2 cellular contexts compared by ENCODE assay signal in genomic region chr3:134326760-134327593, GRCh38.
TF ChIP-seq lines count a peak whose summit lies in the region.

No MANE protein-coding gene starts in this region.

TF ChIP-seq in A549, 52 proteins besides CTCF, POLR2A, EP300 and RAD21 (continues in another document):
- 0 out of 2 replicates have a peak, but pooled peaks have one; percentile 12 for TF ChIP-seq HOXB13 (CRISPR knock-in tag; IDR thresholded peaks at IDR 0.05; ENCODE audit: low read depth)
- no peak for TF ChIP-seq HEYL (CRISPR knock-in tag; IDR thresholded peaks at IDR 0.05)
- no peak for TF ChIP-seq FOXS1 (CRISPR knock-in tag; IDR thresholded peaks at IDR 0.05)
- no peak for TF ChIP-seq MAFK (IDR thresholded peaks at IDR 0.05; ENCODE audit: partially characterized antibody)
- TF ChIP-seq CEBPB (IDR thresholded peaks at IDR 0.05): peak; percentile 99 to 100
- no peak for TF ChIP-seq HMGXB4 (CRISPR knock-in tag; IDR thresholded peaks at IDR 0.05; ENCODE audit: borderline replicate concordance)
- no peak for TF ChIP-seq HOXB5 (CRISPR knock-in tag; IDR thresholded peaks at IDR 0.05)
- peak; percentile 79; the same call in 1 of the 2 replicates for TF ChIP-seq PBX3 (IDR thresholded peaks at IDR 0.05)
- TF ChIP-seq SMC3 (IDR thresholded peaks at IDR 0.05): peak; percentile 57
- peak; percentile 66 for TF ChIP-seq FOSL2 (IDR thresholded peaks at IDR 0.05)
- peak; percentile 86 for TF ChIP-seq FOSL2 (CRISPR knock-in tag; IDR thresholded peaks at IDR 0.05)
- TF ChIP-seq USF2 (IDR thresholded peaks at IDR 0.05): no peak
- 0 out of 2 replicates have a peak, but pooled peaks have one; percentile 40 for TF ChIP-seq RCOR1 (IDR thresholded peaks at IDR 0.05; ENCODE audit: low read depth, low read length)
- peak; percentile 94 to 95 for TF ChIP-seq JUN (IDR thresholded peaks at IDR 0.05)
- no peak for TF ChIP-seq CBX8 (IDR thresholded peaks at IDR 0.05)
- TF ChIP-seq CBX2 (IDR thresholded peaks at IDR 0.05; ENCODE audit: borderline replicate concordance, low read depth): no peak
- TF ChIP-seq NFE2L2 (conservative IDR thresholded peaks at IDR 0.05; ENCODE audit: low read length): no peak
- peak; percentile 88 for TF ChIP-seq MAX (IDR thresholded peaks at IDR 0.05)
- TF ChIP-seq BHLHE40 (IDR thresholded peaks at IDR 0.05; ENCODE audit: low read depth, low read length): no peak
- TF ChIP-seq JUNB (IDR thresholded peaks at IDR 0.05): peak; percentile 88
- TF ChIP-seq MAZ (IDR thresholded peaks at IDR 0.05; ENCODE audit: borderline replicate concordance, low read depth, low read length): no peak
- TF ChIP-seq MYC (IDR thresholded peaks at IDR 0.05; ENCODE audit: borderline replicate concordance, low read length): no peak
- TF ChIP-seq KDM1A (IDR thresholded peaks at IDR 0.05; ENCODE audit: low read depth): no peak
- no peak for TF ChIP-seq NPAS2 (CRISPR knock-in tag; IDR thresholded peaks at IDR 0.05; ENCODE audit: borderline replicate concordance)
- no peak for TF ChIP-seq ZC3H11A (IDR thresholded peaks at IDR 0.05)
- TF ChIP-seq ZNF302 (CRISPR knock-in tag; IDR thresholded peaks at IDR 0.05): no peak
- no peak for TF ChIP-seq EHF (CRISPR knock-in tag; IDR thresholded peaks at IDR 0.05)
- peak; percentile 73 for TF ChIP-seq RARB (CRISPR knock-in tag; IDR thresholded peaks at IDR 0.05)
- no peak for TF ChIP-seq PHF8 (IDR thresholded peaks at IDR 0.05; ENCODE audit: borderline replicate concordance, low read depth)
- TF ChIP-seq TP53 (CRISPR knock-in tag; IDR thresholded peaks at IDR 0.05): no peak
- peak; percentile 91; the same call in 2 of the 3 replicates for TF ChIP-seq BCL3 (IDR thresholded peaks at IDR 0.05)
- no peak for TF ChIP-seq NR3C1 (IDR thresholded peaks at IDR 0.05)
- TF ChIP-seq ZFP36 (IDR thresholded peaks at IDR 0.05; ENCODE audit: borderline replicate concordance, partially characterized antibody): peak; percentile 29
- TF ChIP-seq CHD2 (IDR thresholded peaks at IDR 0.05; ENCODE audit: low read length, partially characterized antibody): peak; percentile 18
- no peak for TF ChIP-seq TFCP2L1 (CRISPR knock-in tag; IDR thresholded peaks at IDR 0.05)
- TF ChIP-seq GATA3 (IDR thresholded peaks at IDR 0.05; ENCODE audit: borderline replicate concordance): peak; percentile 98
- no peak for TF ChIP-seq CHD4 (IDR thresholded peaks at IDR 0.05; ENCODE audit: borderline replicate concordance)
- TF ChIP-seq HES2 (IDR thresholded peaks at IDR 0.05): peak; percentile 96

TF ChIP-seq in endothelial cell of umbilical vein, 7 proteins besides CTCF, POLR2A, EP300 and RAD21:
- TF ChIP-seq GATA2 (IDR thresholded peaks at IDR 0.05; ENCODE audit: insufficient read depth, insufficient read length, low read depth, low read length) (no peak), POLR2AphosphoS5 (IDR thresholded peaks at IDR 0.05; ENCODE audit: insufficient read depth, low read depth, low read length) (no peak), MAX (IDR thresholded peaks at IDR 0.05; ENCODE audit: insufficient read depth, insufficient read length) (no peak), MYC (IDR thresholded peaks at IDR 0.05; ENCODE audit: low read depth, low read length) (no peak), FOS (IDR thresholded peaks at IDR 0.05; ENCODE audit: borderline replicate concordance, insufficient read depth, low read length) (no peak), JUN (IDR thresholded peaks at IDR 0.05; ENCODE audit: borderline replicate concordance, insufficient read depth, insufficient read length, low read depth) (no peak), EZH2 (IDR thresholded peaks at IDR 0.05; ENCODE audit: borderline replicate concordance, low read depth, low read length, severe bottlenecking) (no peak)
